8 cellular contexts compared by ENCODE assay signal in the genomic region with DNA sequence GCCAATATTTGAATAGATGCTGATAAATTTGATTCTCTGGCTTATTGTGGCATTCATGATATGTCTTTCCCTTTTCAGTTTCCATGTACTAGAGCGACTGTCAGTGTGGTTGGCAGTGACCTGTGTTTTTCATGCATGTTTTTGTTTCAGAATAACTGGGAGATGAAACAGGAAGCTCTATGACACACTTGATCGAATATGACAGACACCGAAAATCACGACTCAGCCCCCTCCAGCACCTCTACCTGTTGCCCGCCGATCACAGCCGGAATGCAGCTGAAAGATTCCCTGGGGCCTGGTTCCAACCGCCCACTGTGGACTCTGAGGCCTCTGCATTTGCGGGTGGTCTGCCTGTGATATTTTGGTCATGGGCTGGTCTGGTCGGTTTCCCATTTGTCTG.
DNase-seq lines count a peak whose midpoint lies in the region; ATAC-seq and TF ChIP-seq lines count a peak whose summit lies in the region.
"Not testable (repeated sequence)": the region's sequence is repeated elsewhere in the genome, so short reads cannot be mapped to it uniquely, and the experiment has no call there.

No MANE protein-coding gene starts in this region.

- TF ChIP-seq CTCF in CD4-positive, alpha-beta T cell (IDR thresholded peaks at IDR 0.05); MM.1S (IDR thresholded peaks at IDR 0.05; ENCODE audit: low read length); activated CD8-positive, alpha-beta T cell treated with anti-CD3 and anti-CD28 coated beads for 36 hours (IDR thresholded peaks at IDR 0.05): not testable (repeated sequence)

- H3K27ac Mint-ChIP-seq in CD4-positive, alpha-beta T cell, result peak overlapping the region; percentile 88
- peak overlapping the region; percentile 92 for H3K27ac Mint-ChIP-seq in activated CD8-positive, alpha-beta T cell treated with anti-CD3 and anti-CD28 coated beads for 36 hours
- peak overlapping the region; percentile 85 for H3K27ac Mint-ChIP-seq in activated naive CD8-positive, alpha-beta T cell treated with anti-CD3 and anti-CD28 coated beads, Interleukin-2, amount 50 U/mL, for 24 hours

- not testable (repeated sequence) for H3K36me3 ChIP-seq in MM.1S (replicated peaks; ENCODE audit: insufficient read depth, low read length)

- H3K4me1 Mint-ChIP-seq in CD4-positive, alpha-beta T cell (ENCODE audit: low read depth), result peaks cover 31% of the 10 kb centered on the region
- H3K4me1 Mint-ChIP-seq in activated CD8-positive, alpha-beta T cell treated with anti-CD3 and anti-CD28 coated beads for 36 hours (ENCODE audit: low read depth), result peaks cover 38% of the 10 kb centered on the region
- peaks cover 74% of the 10 kb centered on the region for H3K4me1 Mint-ChIP-seq in activated naive CD8-positive, alpha-beta T cell treated with anti-CD3 and anti-CD28 coated beads, Interleukin-2, amount 50 U/mL, for 24 hours

- H3K9me2 ChIP-seq in MM.1S (replicated peaks; ENCODE audit: insufficient read depth, low read length), result not testable (repeated sequence)

- peak; percentile 40 for ATAC-seq in CD4-positive, alpha-beta T cell (ENCODE audit: poor library complexity)
- ATAC-seq in GM19023 (IDR thresholded peaks at IDR 0.05; ENCODE audit: unreplicated experiment), result peak; percentile 51
- ATAC-seq in GM21717 (IDR thresholded peaks at IDR 0.05; ENCODE audit: unreplicated experiment), result peak; percentile 57
- ATAC-seq in HG03095 (IDR thresholded peaks at IDR 0.05; ENCODE audit: unreplicated experiment), result peak; percentile 58
- ATAC-seq in activated CD8-positive, alpha-beta T cell treated with anti-CD3 and anti-CD28 coated beads for 36 hours, result peak; percentile 54
- peak; percentile 56 for ATAC-seq in activated naive CD8-positive, alpha-beta T cell treated with anti-CD3 and anti-CD28 coated beads, Interleukin-2, amount 50 U/mL, for 24 hours

- H3K79me2 ChIP-seq in MM.1S (ENCODE audit: low read length), result peaks cover 22% of the 10 kb centered on the region

- H3F3A ChIP-seq in MM.1S (ENCODE audit: insufficient read depth, low read length), result not testable (repeated sequence)

- not testable (repeated sequence) for H3K27me3 ChIP-seq in CD4-positive, alpha-beta T cell (ENCODE audit: control insufficient read depth, insufficient read depth, low read length); MM.1S (replicated peaks; ENCODE audit: insufficient read depth, low read length)

- not testable (repeated sequence) for H3K9me3 ChIP-seq in CD4-positive, alpha-beta T cell (ENCODE audit: control insufficient read depth, low read length); MM.1S (replicated peaks; ENCODE audit: insufficient read depth, low read length)

- H3K4me3 ChIP-seq in MM.1S (ENCODE audit: low read length), result not testable (repeated sequence)

- H3K36me3 Mint-ChIP-seq in CD4-positive, alpha-beta T cell (ENCODE audit: low read depth), result not testable (repeated sequence)
- peaks cover 25% of the 10 kb centered on the region for H3K36me3 Mint-ChIP-seq in activated CD8-positive, alpha-beta T cell treated with anti-CD3 and anti-CD28 coated beads for 36 hours (ENCODE audit: low read depth)
- peaks cover 32% of the 10 kb centered on the region for H3K36me3 Mint-ChIP-seq in activated naive CD8-positive, alpha-beta T cell treated with anti-CD3 and anti-CD28 coated beads, Interleukin-2, amount 50 U/mL, for 24 hours (ENCODE audit: low read depth)

- CTCF ChIA-PET in CD4-positive, alpha-beta T cell (lab: Charles Lee); activated CD8-positive, alpha-beta T cell treated with anti-CD3 and anti-CD28 coated beads for 36 hours (lab: Charles Lee): not testable (repeated sequence)

- not testable (repeated sequence) for H2AFZ ChIP-seq in MM.1S (ENCODE audit: low read length)

- H3K4me2 ChIP-seq in MM.1S (ENCODE audit: low read depth, low read length), result not testable (repeated sequence)

- DNase-seq in CD4-positive, alpha-beta T cell, result peak in 5 of 10 experiments; percentile 19 to 49 (median 36)
- not testable (repeated sequence) for DNase-seq in MM.1S
- peak; percentile 78 for DNase-seq in activated CD8-positive, alpha-beta T cell treated with anti-CD3 and anti-CD28 coated beads for 36 hours
- peak; percentile 70 for DNase-seq in activated naive CD8-positive, alpha-beta T cell treated with anti-CD3 and anti-CD28 coated beads, Interleukin-2, amount 50 U/mL, for 24 hours
- DNase-seq in stimulated activated CD4-positive, alpha-beta T cell treated with anti-CD3 and anti-CD28 coated beads, Interleukin-12 subunit alpha, Interleukin-12 subunit beta, amount 100 ng/mL, for 4 hours, result peak; percentile 47

- H3K9me3 Mint-ChIP-seq in CD4-positive, alpha-beta T cell; activated CD8-positive, alpha-beta T cell treated with anti-CD3 and anti-CD28 coated beads for 36 hours; activated naive CD8-positive, alpha-beta T cell treated with anti-CD3 and anti-CD28 coated beads, Interleukin-2, amount 50 U/mL, for 24 hours: not testable (repeated sequence)

- H3K27me3 Mint-ChIP-seq in CD4-positive, alpha-beta T cell; activated CD8-positive, alpha-beta T cell treated with anti-CD3 and anti-CD28 coated beads for 36 hours; activated naive CD8-positive, alpha-beta T cell treated with anti-CD3 and anti-CD28 coated beads, Interleukin-2, amount 50 U/mL, for 24 hours: not testable (repeated sequence)

- H4K20me1 ChIP-seq in MM.1S (ENCODE audit: insufficient read depth, low read length), result not testable (repeated sequence)

- not testable (repeated sequence) for H3K9ac ChIP-seq in MM.1S (ENCODE audit: low read length)

- not testable (repeated sequence) for H3K4me1 ChIP-seq in MM.1S (ENCODE audit: low read length)

- not testable (repeated sequence) for H3K27ac ChIP-seq in CD4-positive, alpha-beta T cell (ENCODE audit: low read depth, low read length)
- H3K27ac ChIP-seq in MM.1S (ENCODE audit: low read length), result peak overlapping the region; percentile 13; the same call in 1 of the 2 replicates

- not testable (repeated sequence) for H3K4me3 Mint-ChIP-seq in CD4-positive, alpha-beta T cell; activated CD8-positive, alpha-beta T cell treated with anti-CD3 and anti-CD28 coated beads for 36 hours
- peak overlapping the region; percentile 30 for H3K4me3 Mint-ChIP-seq in activated naive CD8-positive, alpha-beta T cell treated with anti-CD3 and anti-CD28 coated beads, Interleukin-2, amount 50 U/mL, for 24 hours

- POLR2A ChIA-PET in CD4-positive, alpha-beta T cell (lab: Charles Lee); activated CD8-positive, alpha-beta T cell treated with anti-CD3 and anti-CD28 coated beads for 36 hours (lab: Charles Lee): not testable (repeated sequence)

- intact Hi-C loops in CD4-positive, alpha-beta T cell (cut with DNase I, micrococcal nuclease); activated CD8-positive, alpha-beta T cell treated with anti-CD3 and anti-CD28 coated beads for 36 hours (cut with micrococcal nuclease): not testable (repeated sequence)
